Comparison of ENCODE assay signal across 16 cellular contexts in genomic region chr14:54675236-54676125, GRCh38.
DNase-seq lines count a peak whose midpoint lies in the region; ATAC-seq, FAIRE-seq and TF ChIP-seq lines count a peak whose summit lies in the region.
"Had no signal": no experiment of that assay in that cellular context is flagged by ENCODE, and none has a peak within 500 bp of the region (broad histone marks: within the 10 kb centered on the region; RNA-seq: fewer than 3 reads in every experiment).

No MANE protein-coding gene starts in this region.

- WGBS in K562 (ENCODE audit: insufficient coverage, low coverage, missing lambda C conversion rate): 50% methylated on average over 8 of the region's 11 CpGs
- WGBS in mesodermal cell (ENCODE audit: insufficient coverage in 2 of 2), 2 experiments: 81 to 92% methylated on average over 4 to 5 of the region's 11 CpGs

- ATAC-seq in HCT116 (no peak), K562 (peak; percentile 17; the same call in 2 of the 3 replicates), GM19455 (IDR thresholded peaks at IDR 0.05; ENCODE audit: unreplicated experiment) (no peak)
- ATAC-seq: activated naive CD8-positive, alpha-beta T cell treated with anti-CD3 and anti-CD28 coated beads, Interleukin-2, amount 50 U/mL, for 24 hours had no signal

- in situ Hi-C loops in K562 (cut with MboI): no loop called here

- H3K9ac ChIP-seq in HCT116 (ENCODE audit: low read length) (no peak overlapping the region), K562 (ENCODE audit: insufficient read depth in 1 of 2, low read depth in 2 of 2, low read length in 2 of 2) (no peak overlapping the region; a peak in 1 of 4 replicates), subcutaneous abdominal adipose tissue (ENCODE audit: low read length in 5 of 5) (peak overlapping the region in 1 of 5 donors; percentile 26)
- H3K9ac ChIP-seq: BLaER1 treated with 17β-estradiol and CSF1 and Interleukin-3, amounts not matched to agents 10 nM and 100 nM had no signal

- H2AFZ ChIP-seq in HCT116 (ENCODE audit: low read depth, low read length, poor library complexity, severe bottlenecking) (no peak overlapping the region), K562 (ENCODE audit: low read depth, low read length) (no peak overlapping the region)
- H2AFZ ChIP-seq: hepatocyte had no signal

- no peak for FAIRE-seq in K562 (lab: Jason Lieb, UNC)

- H3K4me3 ChIP-seq in HCT116 (replicated peaks in 1 of 2; ENCODE audit: low read depth in 1 of 2, low read length in 2 of 2) (no peak overlapping the region), K562 (no peak overlapping the region), mesodermal cell (ENCODE audit: extremely low read depth, insufficient read depth, low read length, poor library complexity, severe bottlenecking) (no peak overlapping the region), subcutaneous abdominal adipose tissue (ENCODE audit: low read depth in 1 of 5, low read length in 5 of 5) (no peak overlapping the region)
- H3K4me3 ChIP-seq: BLaER1 treated with 17β-estradiol and CSF1 and Interleukin-3, amounts not matched to agents 10 nM and 100 nM; hepatocyte had no signal

- TF ChIP-seq CTCF in HCT116 (IDR thresholded peaks at IDR 0.05 in 2 of 3, conservative IDR thresholded peaks at IDR 0.05 in 1 of 3; ENCODE audit: borderline replicate concordance in 1 of 3, insufficient read depth in 1 of 3, low read depth in 2 of 3, low read length in 2 of 3) (no peak), K562 (IDR thresholded peaks at IDR 0.05 in 2 of 3, conservative IDR thresholded peaks at IDR 0.05 in 1 of 3; ENCODE audit: insufficient read depth in 2 of 3, low read depth in 1 of 3, low read length in 3 of 3) (no peak)

- H3K79me2 ChIP-seq in HCT116 (ENCODE audit: insufficient read depth, low read length) (no peaks in the 10 kb centered on the region; the same call in 1 of the 2 replicates), K562 (ENCODE audit: control insufficient read depth, insufficient read depth, low read length) (no peaks in the 10 kb centered on the region; the same call in 2 of the 3 replicates)

- no TSS peak for BruUV-seq in HCT116 (replicated peaks; lab: Mats Ljungman, UMichigan)
- no TSS peak for BruUV-seq in K562 (replicated peaks; lab: Mats Ljungman, UMichigan)

- no peaks in the 10 kb centered on the region for H3K9me3 ChIP-seq in HCT116 (ENCODE audit: control insufficient read depth in 1 of 2, insufficient read depth in 1 of 2, low read depth in 1 of 2, low read length in 2 of 2)
- no peaks in the 10 kb centered on the region for H3K9me3 ChIP-seq in K562 (replicated peaks; ENCODE audit: control insufficient read depth, insufficient read depth, low read depth, low read length)
- H3K9me3 ChIP-seq in mesodermal cell (ENCODE audit: control insufficient read depth, low read length): no peaks in the 10 kb centered on the region
- no peaks in the 10 kb centered on the region for H3K9me3 ChIP-seq in subcutaneous abdominal adipose tissue (ENCODE audit: control insufficient read depth in 5 of 5, low read length in 5 of 5)
- H3K9me3 ChIP-seq: BLaER1 treated with 17β-estradiol and CSF1 and Interleukin-3, amounts not matched to agents 10 nM and 100 nM had no signal

- TF ChIP-seq EP300 in K562 (IDR thresholded peaks at IDR 0.05; ENCODE audit: low read length): no peak

- H3K27ac ChIP-seq in HCT116 (ENCODE audit: low read depth, low read length) (no peak overlapping the region), K562 (ENCODE audit: extremely low read depth, low read depth, low read length) (no peak overlapping the region), mesodermal cell (ENCODE audit: low read depth, low read length, severe bottlenecking) (peak overlapping the region; percentile 33), subcutaneous abdominal adipose tissue (ENCODE audit: low read depth, low read length) (peak overlapping the region; percentile 15)
- H3K27ac ChIP-seq: BLaER1 treated with 17β-estradiol and CSF1 and Interleukin-3, amounts not matched to agents 10 nM and 100 nM had no signal

- H3K27me3 ChIP-seq in HCT116 (ENCODE audit: insufficient read depth, low read length): no peaks in the 10 kb centered on the region
- no peaks in the 10 kb centered on the region for H3K27me3 ChIP-seq in K562 (ENCODE audit: control insufficient read depth in 2 of 2, insufficient read depth in 2 of 2, low read length in 2 of 2)
- H3K27me3 ChIP-seq in subcutaneous abdominal adipose tissue (ENCODE audit: control insufficient read depth in 5 of 5, insufficient read depth in 4 of 5, low read length in 5 of 5): no peaks in the 10 kb centered on the region
- H3K27me3 ChIP-seq: BLaER1 treated with 17β-estradiol and CSF1 and Interleukin-3, amounts not matched to agents 10 nM and 100 nM; hepatocyte had no signal

- H3K36me3 ChIP-seq in HCT116 (ENCODE audit: control insufficient read depth in 1 of 2, insufficient read depth in 2 of 2, low read length in 2 of 2) (no peaks in the 10 kb centered on the region), K562 (ENCODE audit: control insufficient read depth, insufficient read depth, low read length) (no peaks in the 10 kb centered on the region), mesodermal cell (ENCODE audit: control insufficient read depth, insufficient read depth, low read length) (peaks cover 5% of the 10 kb centered on the region), subcutaneous abdominal adipose tissue (ENCODE audit: control insufficient read depth in 5 of 5, insufficient read depth in 5 of 5, low read length in 5 of 5) (no peaks in the 10 kb centered on the region)
- H3K36me3 ChIP-seq: BLaER1 treated with 17β-estradiol and CSF1 and Interleukin-3, amounts not matched to agents 10 nM and 100 nM had no signal

- H3K4me1 ChIP-seq in HCT116 (ENCODE audit: control insufficient read depth in 1 of 2, insufficient read depth in 2 of 2, low read length in 2 of 2): peaks cover 17 to 45% of the 10 kb centered on the region in 2 experiments
- H3K4me1 ChIP-seq in K562 (replicated peaks in 1 of 2; ENCODE audit: control insufficient read depth in 2 of 2, insufficient read depth in 2 of 2, low read length in 2 of 2): peaks cover 0 to 22% of the 10 kb centered on the region in 2 experiments; a peak in 4 of 5 replicates
- H3K4me1 ChIP-seq in mesodermal cell (ENCODE audit: control insufficient read depth, insufficient read depth, low read length, poor library complexity, severe bottlenecking): peaks cover 79% of the 10 kb centered on the region
- H3K4me1 ChIP-seq in subcutaneous abdominal adipose tissue (ENCODE audit: control insufficient read depth in 5 of 5, insufficient read depth in 5 of 5, low read length in 5 of 5): peaks cover 7 to 58% (median 47%) of the 10 kb centered on the region in 5 donors

- RAD21 ChIA-PET in HCT116 (lab: Charles Lee; ENCODE audit: low non-redundant PET in 1 of 2, low total read pairs in 2 of 2, uncharacterized antibody in 2 of 2, unreplicated experiment in 2 of 2): no interaction called here

- TF ChIP-seq RAD21 in HCT116 (IDR thresholded peaks at IDR 0.05; ENCODE audit: low read depth) (no peak), K562 (CRISPR knock-in tag; conservative IDR thresholded peaks at IDR 0.05 in 1 of 2, IDR thresholded peaks at IDR 0.05 in 1 of 2) (no peak)

- POLR2A ChIA-PET in HCT116 (lab: Charles Lee): no interaction called here
- POLR2A ChIA-PET in K562 (lab: Yijun Ruan, JAX): interaction anchor here (0.6 to 1.1 kb wide), 4 partner anchors 9 to 63 kb away, joined by 3 to 4 read pairs (median 4); no protein-coding TSS in a partner anchor

- TF ChIP-seq POLR2A in HCT116 (IDR thresholded peaks at IDR 0.05; ENCODE audit: borderline replicate concordance, extremely low read depth, insufficient read depth, insufficient read length): no peak
- TF ChIP-seq POLR2A in K562 (conservative IDR thresholded peaks at IDR 0.05): no peak

- H3K9me2 ChIP-seq in HCT116 (ENCODE audit: insufficient read depth): no peaks in the 10 kb centered on the region

- no peaks in the 10 kb centered on the region for H3K9me1 ChIP-seq in K562 (ENCODE audit: control insufficient read depth, insufficient read depth, low read length)

- intact Hi-C loops in HCT116 (cut with micrococcal nuclease) (no loop called here), K562 (cut with micrococcal nuclease) (no loop called here)

- CTCF ChIA-PET in HCT116 (lab: Charles Lee): interaction anchor here (1.3 kb wide), 1 partner anchor 16 kb away, joined by 3 read pairs; no protein-coding TSS in a partner anchor
- CTCF ChIA-PET in K562 (lab: Yijun Ruan, JAX; ENCODE audit: low intra/inter-chr PET ratio): no interaction called here

- H4K20me1 ChIP-seq in HCT116 (ENCODE audit: insufficient read depth): no peaks in the 10 kb centered on the region
- H4K20me1 ChIP-seq in K562 (replicated peaks; ENCODE audit: control insufficient read depth, insufficient read depth, low read length): no peaks in the 10 kb centered on the region

- H3K4me2 ChIP-seq in HCT116 (ENCODE audit: low read length) (peak overlapping the region; percentile 4; the same call in 1 of the 2 replicates), K562 (ENCODE audit: insufficient read depth, low read length) (no peak overlapping the region)
- H3K4me2 ChIP-seq: hepatocyte had no signal

- DNase-seq in HCT116 (ENCODE audit: low read depth, low spot score) (no peak), K562 (ENCODE audit: extremely low read depth in 1 of 4, low spot score in 3 of 4) (no peak), nucleus accumbens (lab: John Stamatoyannopoulos, UW) (no peak), AG20443 (ENCODE audit: low spot score) (no peak)
- no peak for DNase-seq in activated CD8-positive, alpha-beta memory T cell treated with anti-CD3 and anti-CD28 coated beads for 24 hours
- DNase-seq: activated CD4-positive, alpha-beta T cell treated with anti-CD3 and anti-CD28 coated beads, Interleukin-2, amount 50 U/mL, for 4 hours; activated naive CD8-positive, alpha-beta T cell treated with anti-CD3 and anti-CD28 coated beads, Interleukin-2, amount 50 U/mL, for 24 hours; cortex of kidney; naive B cell; NCI-H345; stimulated activated CD4-positive, alpha-beta T cell treated with anti-CD3 and anti-CD28 coated beads, Interleukin-2, amount 100 ng/mL, for 48 hours had no signal

TF ChIP-seq in K562, 482 proteins besides CTCF, POLR2A, EP300 and RAD21 (continues in another document):
- TF ChIP-seq TFAM (CRISPR knock-in tag; conservative IDR thresholded peaks at IDR 0.05): no peak
- TF ChIP-seq MTA3 (IDR thresholded peaks at IDR 0.05; ENCODE audit: borderline replicate concordance): no peak

Comparison
In these comparisons a context has a peak if more than half of its experiments do, and no peak if none do; other contexts are left out.
1. H3K27ac ChIP-seq: peak in mesodermal cell (single experiment) and subcutaneous abdominal adipose tissue (single experiment); none in HCT116 (single experiment) and K562 (single experiment).
2. Of the 22 proteins assayed by ChIP-seq in both K562 and HCT116: peak only in K562: none; only in HCT116: REST; in both: none; in neither: 21.